In the genomic region with DNA sequence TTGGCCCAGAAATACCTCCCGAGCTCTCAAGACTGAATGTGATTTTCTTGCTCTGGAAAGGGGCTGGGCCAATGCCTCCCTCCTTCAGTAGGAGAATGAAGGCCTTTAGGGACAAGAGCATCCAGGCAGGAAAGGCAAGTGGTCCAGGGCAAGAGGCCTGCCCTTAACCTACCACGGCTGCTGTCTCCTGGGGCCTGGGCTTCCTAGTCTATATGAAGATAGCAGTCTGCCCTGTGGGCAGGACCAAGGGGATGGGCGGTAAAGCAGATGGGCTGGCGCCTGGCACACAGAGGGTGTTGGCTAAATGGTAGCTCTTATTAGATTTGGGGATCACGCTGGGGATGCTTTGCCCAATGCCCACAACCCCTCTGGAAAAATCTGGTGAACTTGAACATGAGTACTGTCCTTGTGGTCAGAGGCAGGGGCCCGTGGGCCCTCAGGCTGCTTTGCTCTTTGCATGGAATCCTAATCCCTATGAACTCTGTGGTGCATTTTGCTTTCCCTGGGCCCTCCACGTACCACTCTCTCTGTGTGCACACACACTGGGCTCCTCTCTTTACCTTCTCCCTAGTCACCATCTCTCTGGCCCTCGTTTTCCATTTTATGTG, we compare ENCODE assay signal across 18 cellular contexts. TPM values are rescaled to one million over a fixed set of nuclear protein-coding genes. Genes with fewer than 3 reads are reported as not detected.
DNase-seq lines count a peak whose midpoint lies in the region; ATAC-seq, FAIRE-seq and TF ChIP-seq lines count a peak whose summit lies in the region.
"Had no signal": no experiment of that assay in that cellular context is flagged by ENCODE, and none has a peak within 500 bp of the region (broad histone marks: within the 10 kb centered on the region; RNA-seq: fewer than 3 reads in every experiment).

No MANE protein-coding gene starts in this region.

- no peaks in the 10 kb centered on the region for H3K4me1 ChIP-seq in right lobe of liver
- H3K4me1 ChIP-seq in HepG2 (ENCODE audit: insufficient read depth, low read length) = no peaks in the 10 kb centered on the region
- H3K4me1 ChIP-seq in endodermal cell (ENCODE audit: control insufficient read depth, insufficient read depth, low read length) = no peaks in the 10 kb centered on the region

- CTCF ChIA-PET in HepG2 (lab: Yijun Ruan, JAX; ENCODE audit: low intra/inter-chr PET ratio, low total read pairs) = no interaction called here

- POLR2A ChIA-PET in HepG2 (lab: Yijun Ruan, JAX) = no interaction called here

- TF ChIP-seq RAD21 in HepG2 (CRISPR knock-in tag; IDR thresholded peaks at IDR 0.05) = no peak

- no peaks in the 10 kb centered on the region for H3K36me3 Mint-ChIP-seq in endodermal cell (ENCODE audit: low read depth)

- H3K79me2 ChIP-seq in HepG2 (ENCODE audit: insufficient read depth, low read length) = no peaks in the 10 kb centered on the region

- no peak for TF ChIP-seq POLR2A in right lobe of liver (IDR thresholded peaks at IDR 0.05)
- TF ChIP-seq POLR2A in HepG2 (IDR thresholded peaks at IDR 0.05; ENCODE audit: insufficient read depth in 1 of 2, low read depth in 2 of 2, low read length in 2 of 2) = no peak

- no peak overlapping the region for H3K4me2 ChIP-seq in HepG2 (ENCODE audit: low read depth, low read length)

- no peak overlapping the region for H3K9ac ChIP-seq in HepG2 (ENCODE audit: insufficient read depth, low read depth, low read length)
- H3K9ac ChIP-seq in endodermal cell (ENCODE audit: extremely low read depth, low read length, poor library complexity, severe bottlenecking) = no peak overlapping the region

- H3K4me3 ChIP-seq in right lobe of liver (no peak overlapping the region), HepG2 (replicated peaks in 1 of 3; ENCODE audit: insufficient read depth in 1 of 3, low read depth in 2 of 3, low read length in 3 of 3) (no peak overlapping the region), endodermal cell (ENCODE audit: low read length) (no peak overlapping the region)

- no peak for FAIRE-seq in HepG2 (lab: Jason Lieb, UNC)

- H3K27me3 ChIP-seq in right lobe of liver (no peaks in the 10 kb centered on the region), HepG2 (ENCODE audit: control insufficient read depth in 1 of 2, insufficient read depth in 2 of 2, low read length in 2 of 2) (peaks cover 1 to 32% of the 10 kb centered on the region in 2 experiments; a peak in 3 of 5 replicates), endodermal cell (ENCODE audit: control insufficient read depth, insufficient read depth, low read length, poor library complexity, severe bottlenecking) (peaks cover 14% of the 10 kb centered on the region)

- ATAC-seq in right lobe of liver (no peak), HepG2 (no peak), HG03159 (IDR thresholded peaks at IDR 0.05; ENCODE audit: unreplicated experiment) (no peak)

- intact Hi-C loops in right lobe of liver (cut with DNase I) (no loop called here), HepG2 (cut with micrococcal nuclease; ENCODE audit: unreplicated experiment) (no loop called here), posterior vena cava (cut with DNase I) (loop anchor here in 1 of 2 donors (5.0 kb wide), 1 partner anchor 702 kb away; no protein-coding TSS in a partner anchor)

- peak in 2 of 3 donors; percentile 19 to 37 for DNase-seq in right lobe of liver
- no peak for DNase-seq in HepG2 (ENCODE audit: low spot score)
- peak; percentile 28 for DNase-seq in endodermal cell
- DNase-seq in posterior vena cava (ENCODE audit: low spot score) = peak; percentile 25
- DNase-seq in H4 (ENCODE audit: low spot score) = no peak
- DNase-seq in GM19238 (ENCODE audit: insufficient read length, low spot score) = no peak
- DNase-seq: ACHN; AML-193; CD4-positive, alpha-beta T cell; DMS79; H9; NCI-H1105 treated with DMSO at 0.1 percent for 48 hours; NCI-H1930; NCI-H510A; NCI-H774 had no signal

- peaks cover 27% of the 10 kb centered on the region for H3K27me3 Mint-ChIP-seq in endodermal cell (ENCODE audit: insufficient read depth)

- no peaks in the 10 kb centered on the region for H3K9me3 Mint-ChIP-seq in endodermal cell
- H3K9me3 Mint-ChIP-seq: CD4-positive, alpha-beta T cell; H9 had no signal

- H3K4me3 Mint-ChIP-seq in endodermal cell = no peak overlapping the region
- H3K4me3 Mint-ChIP-seq: CD4-positive, alpha-beta T cell; H9 had no signal

- H4K20me1 ChIP-seq in HepG2 (ENCODE audit: insufficient read depth, low read length) = no peaks in the 10 kb centered on the region

- H3K4me1 Mint-ChIP-seq in endodermal cell = no peaks in the 10 kb centered on the region

- H3K36me3 ChIP-seq in right lobe of liver (no peaks in the 10 kb centered on the region), HepG2 (replicated peaks in 1 of 2; ENCODE audit: control insufficient read depth in 1 of 2, insufficient read depth in 2 of 2, low read length in 2 of 2) (no peaks in the 10 kb centered on the region), endodermal cell (ENCODE audit: control insufficient read depth, insufficient read depth, low read length) (no peaks in the 10 kb centered on the region)

- in situ Hi-C loops in HepG2 (cut with HindIII; ENCODE audit: extremely low pct_ligation_motif_present, low pct_unique_long_range_greater_than_20kb) = no loop called here

- H3K27ac Mint-ChIP-seq in endodermal cell = no peak overlapping the region
- H3K27ac Mint-ChIP-seq: CD4-positive, alpha-beta T cell; H9 had no signal

- TF ChIP-seq EP300 in HepG2 (IDR thresholded peaks at IDR 0.05; ENCODE audit: low read depth in 2 of 2, low read length in 2 of 2) (no peak), HepG2 (CRISPR knock-in tag; IDR thresholded peaks at IDR 0.05; ENCODE audit: borderline replicate concordance) (no peak)

- BruUV-seq in HepG2 (replicated peaks; lab: Mats Ljungman, UMichigan) = no TSS peak

- 48% methylated on average over 4 of the region's 8 CpGs for WGBS in right lobe of liver (ENCODE audit: insufficient coverage, low coverage, low lambda C conversion rate, missing lambda C conversion rate)
- WGBS in HepG2 (ENCODE audit: low lambda C conversion rate) = 3% methylated on average over 5 of the region's 8 CpGs
- 83 to 88% methylated on average over 2 to 7 of the region's 8 CpGs for WGBS in endodermal cell (ENCODE audit: insufficient coverage in 1 of 2, insufficient read length in 1 of 2), 2 experiments

- H3K27ac ChIP-seq in right lobe of liver (no peak overlapping the region), HepG2 (ENCODE audit: extremely low read length, insufficient read depth, low read length) (no peak overlapping the region), endodermal cell (ENCODE audit: low read depth, low read length) (no peak overlapping the region)

- no peaks in the 10 kb centered on the region for H3K9me3 ChIP-seq in right lobe of liver
- H3K9me3 ChIP-seq in HepG2 (ENCODE audit: low read length) = no peaks in the 10 kb centered on the region
- no peaks in the 10 kb centered on the region for H3K9me3 ChIP-seq in endodermal cell (ENCODE audit: control insufficient read depth, low read length)

- H2AFZ ChIP-seq in HepG2 (ENCODE audit: low read length) = no peak overlapping the region

- no peak for TF ChIP-seq CTCF in right lobe of liver (IDR thresholded peaks at IDR 0.05)
- TF ChIP-seq CTCF in HepG2 (CRISPR knock-in tag; IDR thresholded peaks at IDR 0.05) = no peak
- TF ChIP-seq CTCF in endodermal cell (conservative IDR thresholded peaks at IDR 0.05) = no peak

RNA-seq across cellular contexts. Expression of gene CHAT, which starts 20.3 kb away (rescaled TPM):
- total RNA-seq in right lobe of liver = not detected
- total RNA-seq in HepG2 (2016; rRNA removed; fragmentation: Illumina TruSeq; extraction: Trizol) = not detected in 2 replicates
- total RNA-seq in HepG2 (2016; cell fraction: cytosol; rRNA removed; fragmentation: Illumina TruSeq; extraction: Trizol; ENCODE audit: low read depth) = not detected in 2 replicates
- total RNA-seq in HepG2 (2016; cell fraction: insoluble cytoplasmic fraction; rRNA removed; fragmentation: Illumina TruSeq; extraction: Trizol) = not detected in 2 replicates
- total RNA-seq in HepG2 (2016; cell fraction: membrane; rRNA removed; fragmentation: Illumina TruSeq; extraction: Trizol) = not detected in 2 replicates
- not detected in 2 replicates for total RNA-seq in HepG2 (2016; cell fraction: nucleus; rRNA removed; fragmentation: Illumina TruSeq; extraction: Trizol)
- not detected in 2 replicates for polyA plus RNA-seq in HepG2 (2011; rRNA removed)
- not detected in 2 replicates for polyA plus RNA-seq in HepG2 (2011; cell fraction: cytosol; rRNA removed)
- polyA plus RNA-seq in HepG2 (2011; cell fraction: nucleus; rRNA removed) = not detected in 2 replicates
- not detected in 2 replicates for polyA plus RNA-seq in HepG2 (2012)
- not detected in 2 replicates for polyA plus RNA-seq in HepG2 (2016; cell fraction: cytosol; fragmentation: Illumina TruSeq; extraction: Trizol; ENCODE audit: low read depth)
- not detected in 2 replicates for polyA plus RNA-seq in HepG2 (2016; cell fraction: insoluble cytoplasmic fraction; fragmentation: Illumina TruSeq; extraction: Trizol; ENCODE audit: low read depth)
- polyA plus RNA-seq in HepG2 (2016; cell fraction: membrane; fragmentation: Illumina TruSeq; extraction: Trizol; ENCODE audit: low read depth) = not detected in 2 replicates
- not detected in 2 replicates for polyA plus RNA-seq in HepG2 (2016; cell fraction: nucleus; fragmentation: Illumina TruSeq; extraction: Trizol; ENCODE audit: insufficient read depth, low read depth)
- polyA minus RNA-seq in HepG2 (2011; rRNA and poly(A)+ RNA removed; ENCODE audit: low replicate concordance) = not detected in 2 replicates
- polyA minus RNA-seq in HepG2 (2011; cell fraction: cytosol; rRNA and poly(A)+ RNA removed) = not detected in 2 replicates
- not detected in 2 replicates for polyA minus RNA-seq in HepG2 (2011; cell fraction: nucleus; rRNA and poly(A)+ RNA removed)
- total RNA-seq in endodermal cell = not detected
- polyA plus RNA-seq in endodermal cell (2013, experiment 1 of 2) = 1.1 TPM
- 1.1 TPM for polyA plus RNA-seq in endodermal cell (2013, experiment 2 of 2)
- total RNA-seq in posterior vena cava = not detected
- not detected in 2 replicates for total RNA-seq in H4 (2014; rRNA removed; shearing (Covaris generic))
- total RNA-seq: CD4-positive, alpha-beta T cell; H9; HT1080; LHCN-M2 had no signal

RNA-seq across cellular contexts. Expression of gene SLC18A3, which starts 24.0 kb away (rescaled TPM):
- total RNA-seq in right lobe of liver = not detected
- not detected in 2 replicates for total RNA-seq in HepG2 (2016; rRNA removed; fragmentation: Illumina TruSeq; extraction: Trizol)
- not detected in 2 replicates for total RNA-seq in HepG2 (2016; cell fraction: cytosol; rRNA removed; fragmentation: Illumina TruSeq; extraction: Trizol; ENCODE audit: low read depth)
- total RNA-seq in HepG2 (2016; cell fraction: insoluble cytoplasmic fraction; rRNA removed; fragmentation: Illumina TruSeq; extraction: Trizol) = not detected in 2 replicates
- total RNA-seq in HepG2 (2016; cell fraction: membrane; rRNA removed; fragmentation: Illumina TruSeq; extraction: Trizol) = not detected in 2 replicates
- not detected in 2 replicates for total RNA-seq in HepG2 (2016; cell fraction: nucleus; rRNA removed; fragmentation: Illumina TruSeq; extraction: Trizol)
- polyA plus RNA-seq in HepG2 (2011; rRNA removed) = not detected in 2 replicates
- polyA plus RNA-seq in HepG2 (2011; cell fraction: cytosol; rRNA removed) = not detected in 2 replicates
- not detected in 2 replicates for polyA plus RNA-seq in HepG2 (2011; cell fraction: nucleus; rRNA removed)
- polyA plus RNA-seq in HepG2 (2012) = not detected in 2 replicates
- polyA plus RNA-seq in HepG2 (2016; cell fraction: cytosol; fragmentation: Illumina TruSeq; extraction: Trizol; ENCODE audit: low read depth) = not detected in 2 replicates
- not detected in 2 replicates for polyA plus RNA-seq in HepG2 (2016; cell fraction: insoluble cytoplasmic fraction; fragmentation: Illumina TruSeq; extraction: Trizol; ENCODE audit: low read depth)
- not detected in 2 replicates for polyA plus RNA-seq in HepG2 (2016; cell fraction: membrane; fragmentation: Illumina TruSeq; extraction: Trizol; ENCODE audit: low read depth)
- not detected in 2 replicates for polyA plus RNA-seq in HepG2 (2016; cell fraction: nucleus; fragmentation: Illumina TruSeq; extraction: Trizol; ENCODE audit: insufficient read depth, low read depth)
- polyA minus RNA-seq in HepG2 (2011; rRNA and poly(A)+ RNA removed; ENCODE audit: low replicate concordance) = 0.09 TPM in 1 of 2 replicates, not detected in the other
- not detected in 2 replicates for polyA minus RNA-seq in HepG2 (2011; cell fraction: cytosol; rRNA and poly(A)+ RNA removed)
- not detected in 2 replicates for polyA minus RNA-seq in HepG2 (2011; cell fraction: nucleus; rRNA and poly(A)+ RNA removed)
- not detected for total RNA-seq in endodermal cell
- 2.6 TPM for polyA plus RNA-seq in endodermal cell (2013, experiment 1 of 2)
- 2.5 TPM for polyA plus RNA-seq in endodermal cell (2013, experiment 2 of 2)
- not detected for total RNA-seq in posterior vena cava
- not detected in 2 replicates for total RNA-seq in H4 (2014; rRNA removed; shearing (Covaris generic))
- total RNA-seq: CD4-positive, alpha-beta T cell; H9; HT1080; LHCN-M2 had no signal

RNA-seq across cellular contexts. Expression of gene C10orf53, which starts 45.3 kb away (rescaled TPM):
- total RNA-seq in right lobe of liver = not detected
- not detected in 2 replicates for total RNA-seq in HepG2 (2016; rRNA removed; fragmentation: Illumina TruSeq; extraction: Trizol)
- total RNA-seq in HepG2 (2016; cell fraction: cytosol; rRNA removed; fragmentation: Illumina TruSeq; extraction: Trizol; ENCODE audit: low read depth) = not detected in 2 replicates
- total RNA-seq in HepG2 (2016; cell fraction: insoluble cytoplasmic fraction; rRNA removed; fragmentation: Illumina TruSeq; extraction: Trizol) = not detected in 2 replicates
- total RNA-seq in HepG2 (2016; cell fraction: membrane; rRNA removed; fragmentation: Illumina TruSeq; extraction: Trizol) = not detected in 2 replicates
- not detected in 2 replicates for total RNA-seq in HepG2 (2016; cell fraction: nucleus; rRNA removed; fragmentation: Illumina TruSeq; extraction: Trizol)
- not detected in 2 replicates for polyA plus RNA-seq in HepG2 (2011; rRNA removed)
- polyA plus RNA-seq in HepG2 (2011; cell fraction: cytosol; rRNA removed) = not detected in 2 replicates
- not detected in 2 replicates for polyA plus RNA-seq in HepG2 (2011; cell fraction: nucleus; rRNA removed)
- polyA plus RNA-seq in HepG2 (2012) = not detected in 2 replicates
- not detected in 2 replicates for polyA plus RNA-seq in HepG2 (2016; cell fraction: cytosol; fragmentation: Illumina TruSeq; extraction: Trizol; ENCODE audit: low read depth)
- polyA plus RNA-seq in HepG2 (2016; cell fraction: insoluble cytoplasmic fraction; fragmentation: Illumina TruSeq; extraction: Trizol; ENCODE audit: low read depth) = not detected in 2 replicates
- not detected in 2 replicates for polyA plus RNA-seq in HepG2 (2016; cell fraction: membrane; fragmentation: Illumina TruSeq; extraction: Trizol; ENCODE audit: low read depth)
- polyA plus RNA-seq in HepG2 (2016; cell fraction: nucleus; fragmentation: Illumina TruSeq; extraction: Trizol; ENCODE audit: insufficient read depth, low read depth) = not detected in 2 replicates
- polyA minus RNA-seq in HepG2 (2011; rRNA and poly(A)+ RNA removed; ENCODE audit: low replicate concordance) = not detected in 2 replicates
- not detected in 2 replicates for polyA minus RNA-seq in HepG2 (2011; cell fraction: cytosol; rRNA and poly(A)+ RNA removed)
- polyA minus RNA-seq in HepG2 (2011; cell fraction: nucleus; rRNA and poly(A)+ RNA removed) = not detected in 2 replicates
- not detected for total RNA-seq in endodermal cell
- polyA plus RNA-seq in endodermal cell (2013, experiment 1 of 2) = not detected
- polyA plus RNA-seq in endodermal cell (2013, experiment 2 of 2) = not detected
- not detected for total RNA-seq in posterior vena cava
- total RNA-seq in H4 (2014; rRNA removed; shearing (Covaris generic)) = not detected in 2 replicates
- total RNA-seq: CD4-positive, alpha-beta T cell; H9; HT1080; LHCN-M2 had no signal

Comparison
In these comparisons a context has a peak if more than half of its experiments do, and no peak if none do; other contexts are left out.
1. DNase-seq: peak in right lobe of liver (2 of 3), endodermal cell (single experiment) and posterior vena cava (single experiment); none in HepG2 (single experiment), H4 (single experiment) and GM19238 (single experiment).